ENCODE assay signal across 15 cellular contexts in the genomic region with DNA sequence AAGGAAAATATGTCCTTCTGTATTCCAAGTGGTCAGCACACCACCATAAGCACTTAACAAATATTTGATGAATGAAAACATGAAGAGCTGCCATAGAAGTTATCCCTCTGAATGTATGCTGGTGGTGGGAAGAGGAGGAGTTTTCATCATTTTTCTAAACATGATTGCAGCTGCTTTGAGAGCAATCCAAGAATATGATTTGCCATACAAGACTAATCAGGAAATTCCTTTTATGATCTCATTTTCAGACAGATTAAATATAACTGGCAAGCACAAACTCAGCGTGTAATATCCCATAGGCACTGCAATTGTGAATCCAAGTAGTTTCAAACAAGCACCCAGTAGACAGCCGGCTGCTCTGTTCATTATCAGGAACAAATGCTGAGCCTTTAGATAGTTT.
A peak's percentile ranks its signal among the peaks of the same experiment; 100 is the strongest.
DNase-seq lines count a peak whose midpoint lies in the region; ATAC-seq and TF ChIP-seq lines count a peak whose summit lies in the region.
"Had no signal": no experiment of that assay in that cellular context is flagged by ENCODE, and none has a peak within 500 bp of the region (broad histone marks: within the 10 kb centered on the region; RNA-seq: fewer than 3 reads in every experiment).

No MANE protein-coding gene starts in this region.

- intact Hi-C loops in Right ventricle myocardium inferior (cut with DNase I) (no loop called here), sciatic nerve (cut with DNase I) (no loop called here)

- DNase-seq in Right ventricle myocardium inferior (ENCODE audit: missing footprints): no peak
- no peak for DNase-seq in right atrium auricular region (ENCODE audit: low spot score)
- peak; percentile 74 for DNase-seq in adipocyte (ENCODE audit: low read depth)
- peak; percentile 56 for DNase-seq in fibroblast of villous mesenchyme (ENCODE audit: low read depth)
- DNase-seq in NCI-H2029 (lab: John Stamatoyannopoulos, UW): no peak
- DNase-seq in germinal center (ENCODE audit: low spot score): no peak
- DNase-seq in sciatic nerve (ENCODE audit: low spot score): no peak
- DNase-seq: naive thymus-derived CD8-positive, alpha-beta T cell; NCI-H1105 treated with DMSO at 0.1 percent for 48 hours; NCI-H524; stimulated activated naive CD4-positive, alpha-beta T cell; T-helper 1 cell; upper lobe of left lung had no signal

- ATAC-seq in Right ventricle myocardium inferior (peak; percentile 56), sciatic nerve (no peak), GM21423 (IDR thresholded peaks at IDR 0.05; ENCODE audit: unreplicated experiment) (no peak)
- ATAC-seq: activated CD4-positive, CD25-positive, alpha-beta regulatory T cell treated with anti-CD3 and anti-CD28 coated beads, Interleukin-2, amount 50 U/mL, for 24 hours; naive thymus-derived CD8-positive, alpha-beta T cell had no signal

- H3K9me3 ChIP-seq in right atrium auricular region (peaks cover 0 to 3% of the 10 kb centered on the region in 2 donors), adipocyte (ENCODE audit: control insufficient read depth, low read length) (peaks cover 8% of the 10 kb centered on the region)

- H3K4me1 ChIP-seq in right atrium auricular region: no peaks in the 10 kb centered on the region
- H3K4me1 ChIP-seq in adipocyte (ENCODE audit: control insufficient read depth, insufficient read depth, low read length): no peaks in the 10 kb centered on the region
- H3K4me1 ChIP-seq: upper lobe of left lung had no signal

- H3K27me3 ChIP-seq in right atrium auricular region (no peaks in the 10 kb centered on the region), adipocyte (replicated peaks; ENCODE audit: control insufficient read depth, insufficient read depth, low read length) (no peaks in the 10 kb centered on the region)
- H3K27me3 ChIP-seq: upper lobe of left lung had no signal

- no peak overlapping the region for H3K27ac ChIP-seq in right atrium auricular region
- H3K27ac ChIP-seq: upper lobe of left lung had no signal

- H3K36me3 ChIP-seq in right atrium auricular region (no peaks in the 10 kb centered on the region), adipocyte (ENCODE audit: control insufficient read depth, insufficient read depth, low read length, severe bottlenecking) (no peaks in the 10 kb centered on the region)
- H3K36me3 ChIP-seq: upper lobe of left lung had no signal

- no peak for TF ChIP-seq CTCF in right atrium auricular region (IDR thresholded peaks at IDR 0.05)
- TF ChIP-seq CTCF in fibroblast of villous mesenchyme (IDR thresholded peaks at IDR 0.05; ENCODE audit: insufficient read depth, low read depth, low read length): no peak

- no peak overlapping the region for H3K9ac ChIP-seq in adipocyte (ENCODE audit: low read length)

- H3K4me3 ChIP-seq in right atrium auricular region (no peak overlapping the region), adipocyte (ENCODE audit: low read length) (no peak overlapping the region), fibroblast of villous mesenchyme (ENCODE audit: low read depth, low read length) (no peak overlapping the region)
- H3K4me3 ChIP-seq: upper lobe of left lung had no signal

Comparison
In these comparisons a context has a peak if more than half of its experiments do, and no peak if none do; other contexts are left out.
1. DNase-seq: peak in adipocyte (single experiment) and fibroblast of villous mesenchyme (single experiment); none in Right ventricle myocardium inferior (single experiment), right atrium auricular region (single experiment), NCI-H2029 (single experiment), germinal center (single experiment) and sciatic nerve (single experiment).